Comparison of ENCODE assay signal across 1 cellular context in genomic region chr2:9415770-9416169, GRCh38.
TF ChIP-seq lines count a peak whose summit lies in the region.

No MANE protein-coding gene starts in this region.

TF ChIP-seq in GM12878, 131 proteins besides CTCF, POLR2A, EP300 and RAD21:
- peak; percentile 22 for TF ChIP-seq BCL3 (IDR thresholded peaks at IDR 0.05; ENCODE audit: borderline replicate concordance, insufficient read depth, low read depth, low read length, poor library complexity, severe bottlenecking)
- TF ChIP-seq IKZF1 (conservative IDR thresholded peaks at IDR 0.05), result no peak
